In genomic region chr14:102902086-102902485, GRCh38 we compare ENCODE assay signal across 13 cellular contexts. TPM values are rescaled to one million over a fixed set of nuclear protein-coding genes. Genes with fewer than 3 reads are reported as not detected.
DNase-seq lines count a peak whose midpoint lies in the region; ATAC-seq and TF ChIP-seq lines count a peak whose summit lies in the region.
"Had no signal": no experiment of that assay in that cellular context is flagged by ENCODE, and none has a peak within 500 bp of the region (broad histone marks: within the 10 kb centered on the region; RNA-seq: fewer than 3 reads in every experiment).

No MANE protein-coding gene starts in this region.

- peaks cover 27% of the 10 kb centered on the region for H3K4me1 Mint-ChIP-seq in central memory CD8-positive, alpha-beta T cell
- peaks cover 23% of the 10 kb centered on the region for H3K4me1 Mint-ChIP-seq in activated T-helper 1 cell treated with anti-CD3 and anti-CD28 coated beads, Interleukin-12 subunit alpha, Interleukin-12 subunit beta, Interleukin-2, Interleukin-4 antibody, amounts not matched to agents 30 ng/mL and 10 ng/mL and 1 ng/mL, durations not matched to agents 14 hours and 24 hours and 36 hours (ENCODE audit: low read depth)
- H3K4me1 Mint-ChIP-seq: WTC11 had no signal

- intact Hi-C loops in activated T-helper 1 cell treated with anti-CD3 and anti-CD28 coated beads, Interleukin-12 subunit alpha, Interleukin-12 subunit beta, Interleukin-2, Interleukin-4 antibody, amounts not matched to agents 30 ng/mL and 10 ng/mL and 1 ng/mL, durations not matched to agents 14 hours and 24 hours and 36 hours (cut with micrococcal nuclease), result no loop called here

- peak; percentile 4 for ATAC-seq in GM19397 (IDR thresholded peaks at IDR 0.05; ENCODE audit: unreplicated experiment)
- ATAC-seq in HG02981 (IDR thresholded peaks at IDR 0.05; ENCODE audit: unreplicated experiment), result peak; percentile 9
- ATAC-seq in central memory CD8-positive, alpha-beta T cell (replicated peaks; ENCODE audit: extremely low read depth, poor library complexity, severe bottlenecking), result no peak
- ATAC-seq: foreskin keratinocyte, WTC11 had no signal

- no peak for TF ChIP-seq CTCF in GM10266 (IDR thresholded peaks at IDR 0.05; ENCODE audit: control insufficient read depth, insufficient read depth, low read depth, missing control alignments)

- peaks cover 28% of the 10 kb centered on the region for H3K36me3 Mint-ChIP-seq in central memory CD8-positive, alpha-beta T cell (ENCODE audit: insufficient read depth)
- H3K36me3 Mint-ChIP-seq in activated T-helper 1 cell treated with anti-CD3 and anti-CD28 coated beads, Interleukin-12 subunit alpha, Interleukin-12 subunit beta, Interleukin-2, Interleukin-4 antibody, amounts not matched to agents 30 ng/mL and 10 ng/mL and 1 ng/mL, durations not matched to agents 14 hours and 24 hours and 36 hours (ENCODE audit: low read depth), result peaks cover 48% of the 10 kb centered on the region

- no peaks in the 10 kb centered on the region for H3K27me3 Mint-ChIP-seq in central memory CD8-positive, alpha-beta T cell
- no peaks in the 10 kb centered on the region for H3K27me3 Mint-ChIP-seq in activated T-helper 1 cell treated with anti-CD3 and anti-CD28 coated beads, Interleukin-12 subunit alpha, Interleukin-12 subunit beta, Interleukin-2, Interleukin-4 antibody, amounts not matched to agents 30 ng/mL and 10 ng/mL and 1 ng/mL, durations not matched to agents 14 hours and 24 hours and 36 hours (ENCODE audit: insufficient read depth)
- H3K27me3 Mint-ChIP-seq: activated naive CD8-positive, alpha-beta T cell had no signal

- no peaks in the 10 kb centered on the region for H3K9me3 Mint-ChIP-seq in central memory CD8-positive, alpha-beta T cell
- no peaks in the 10 kb centered on the region for H3K9me3 Mint-ChIP-seq in activated T-helper 1 cell treated with anti-CD3 and anti-CD28 coated beads, Interleukin-12 subunit alpha, Interleukin-12 subunit beta, Interleukin-2, Interleukin-4 antibody, amounts not matched to agents 30 ng/mL and 10 ng/mL and 1 ng/mL, durations not matched to agents 14 hours and 24 hours and 36 hours

- peak overlapping the region; percentile 82 for H3K27ac Mint-ChIP-seq in central memory CD8-positive, alpha-beta T cell (ENCODE audit: low read depth)
- no peak overlapping the region for H3K27ac Mint-ChIP-seq in activated T-helper 1 cell treated with anti-CD3 and anti-CD28 coated beads, Interleukin-12 subunit alpha, Interleukin-12 subunit beta, Interleukin-2, Interleukin-4 antibody, amounts not matched to agents 30 ng/mL and 10 ng/mL and 1 ng/mL, durations not matched to agents 14 hours and 24 hours and 36 hours

- DNase-seq in GM10266 (ENCODE audit: extremely low spot score), result peak; percentile 56
- no peak for DNase-seq in central memory CD8-positive, alpha-beta T cell (ENCODE audit: low spot score in 2 of 2)
- DNase-seq in DMS79 treated with DMSO at 0.1 percent for 48 hours (lab: John Stamatoyannopoulos, UW), result no peak
- no peak for DNase-seq in activated T-helper 1 cell treated with anti-CD3 and anti-CD28 coated beads, Interleukin-12 subunit alpha, Interleukin-12 subunit beta, Interleukin-2, Interleukin-4 antibody, amounts not matched to agents 30 ng/mL and 10 ng/mL and 1 ng/mL, durations not matched to agents 14 hours and 24 hours and 36 hours (ENCODE audit: low spot score)
- no peak for DNase-seq in stimulated activated CD4-positive, alpha-beta T cell treated with anti-CD3 and anti-CD28 coated beads, Interleukin-15, amount 100 ng/mL, for 24 hours
- no peak for DNase-seq in activated CD4-positive, alpha-beta T cell treated with anti-CD3 and anti-CD28 coated beads, Interleukin-2, amount 50 U/mL, for 1 hour
- DNase-seq: foreskin keratinocyte, IMR-90, NCI-H2081 had no signal

- H3K4me3 Mint-ChIP-seq in central memory CD8-positive, alpha-beta T cell, result no peak overlapping the region
- no peak overlapping the region for H3K4me3 Mint-ChIP-seq in activated T-helper 1 cell treated with anti-CD3 and anti-CD28 coated beads, Interleukin-12 subunit alpha, Interleukin-12 subunit beta, Interleukin-2, Interleukin-4 antibody, amounts not matched to agents 30 ng/mL and 10 ng/mL and 1 ng/mL, durations not matched to agents 14 hours and 24 hours and 36 hours
- H3K4me3 Mint-ChIP-seq: WTC11 had no signal

RNA-seq across cellular contexts. Expression of gene AMN, which starts 20.4 kb away (rescaled TPM):
- total RNA-seq in activated T-helper 1 cell treated with anti-CD3 and anti-CD28 coated beads, Interleukin-12 subunit alpha, Interleukin-12 subunit beta, Interleukin-2, Interleukin-4 antibody, amounts not matched to agents 30 ng/mL and 10 ng/mL and 1 ng/mL, durations not matched to agents 14 hours and 24 hours and 36 hours, result 0.44 and 0.69 TPM in 2 replicates
